19 cellular contexts compared by ENCODE assay signal in the genomic region with DNA sequence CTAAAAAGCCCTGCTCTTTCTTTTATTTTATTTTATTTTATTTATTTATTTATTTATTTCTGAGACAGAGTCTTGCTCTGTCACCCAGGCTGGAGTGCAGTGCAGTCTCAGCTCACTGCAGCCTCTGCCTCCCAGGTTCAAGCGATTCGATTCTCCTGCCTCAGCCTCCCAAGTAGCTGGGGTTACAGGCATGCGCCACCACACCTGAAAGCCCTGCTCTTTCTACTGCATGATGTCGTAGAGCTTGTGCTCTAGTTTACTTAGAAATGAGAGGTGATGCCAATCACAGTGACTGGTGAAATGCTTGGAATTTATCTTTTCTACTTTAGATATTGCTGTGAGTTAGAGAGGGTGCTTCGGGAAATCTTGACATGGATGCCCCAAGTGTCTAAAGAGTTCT. TPM values are rescaled to one million over a fixed set of nuclear protein-coding genes. Genes with fewer than 3 reads are reported as not detected.
DNase-seq lines count a peak whose midpoint lies in the region; ATAC-seq and TF ChIP-seq lines count a peak whose summit lies in the region.
"Had no signal": no experiment of that assay in that cellular context is flagged by ENCODE, and none has a peak within 500 bp of the region (broad histone marks: within the 10 kb centered on the region; RNA-seq: fewer than 3 reads in every experiment).

No MANE protein-coding gene starts in this region.

- peaks cover 97% of the 10 kb centered on the region for H3K4me1 ChIP-seq in CD8-positive, alpha-beta T cell (ENCODE audit: insufficient read depth, low read length)
- H3K4me1 ChIP-seq: colonic mucosa, psoas muscle had no signal

- H3K4me3 Mint-ChIP-seq in activated CD4-positive, alpha-beta T cell treated with anti-CD3 and anti-CD28 coated beads, Interleukin-2, amount 10 ng/mL, durations not matched to agents 7 days and 5 days: peak overlapping the region; percentile 77
- H3K4me3 Mint-ChIP-seq in CD8-positive, alpha-beta T cell: peak overlapping the region; percentile 73
- peak overlapping the region; percentile 68 for H3K4me3 Mint-ChIP-seq in activated CD4-positive, alpha-beta memory T cell treated with anti-CD3 and anti-CD28 coated beads, Interleukin-2, amount 10 ng/mL, durations not matched to agents 7 days and 5 days
- H3K4me3 Mint-ChIP-seq in naive B cell (peak overlapping the region in 2 of 8 donors; percentile 26 to 35), immature natural killer cell (no peak overlapping the region)
- H3K4me3 Mint-ChIP-seq: brain, CD14-positive monocyte, neural crest cell had no signal

- peaks cover 78% of the 10 kb centered on the region for H3K36me3 ChIP-seq in CD8-positive, alpha-beta T cell (ENCODE audit: insufficient read depth, low read length)
- H3K36me3 ChIP-seq: colonic mucosa, thoracic aorta had no signal

- no peaks in the 10 kb centered on the region for H3K9me3 ChIP-seq in CD8-positive, alpha-beta T cell (ENCODE audit: low read length)
- H3K9me3 ChIP-seq: colonic mucosa, psoas muscle, thoracic aorta had no signal

- no peaks in the 10 kb centered on the region for H3K9me3 Mint-ChIP-seq in activated CD4-positive, alpha-beta T cell treated with anti-CD3 and anti-CD28 coated beads, Interleukin-2, amount 10 ng/mL, durations not matched to agents 7 days and 5 days
- H3K9me3 Mint-ChIP-seq in CD8-positive, alpha-beta T cell: no peaks in the 10 kb centered on the region
- no peaks in the 10 kb centered on the region for H3K9me3 Mint-ChIP-seq in activated CD4-positive, alpha-beta memory T cell treated with anti-CD3 and anti-CD28 coated beads, Interleukin-2, amount 10 ng/mL, durations not matched to agents 7 days and 5 days
- H3K9me3 Mint-ChIP-seq in naive B cell: peaks cover 0 to 1% (median 0%) of the 10 kb centered on the region in 7 donors
- H3K9me3 Mint-ChIP-seq in immature natural killer cell: no peaks in the 10 kb centered on the region
- H3K9me3 Mint-ChIP-seq: brain, CD14-positive monocyte, memory B cell, neural crest cell had no signal

- no peak for DNase-seq in activated CD4-positive, alpha-beta T cell treated with anti-CD3 and anti-CD28 coated beads, Interleukin-2, amount 10 ng/mL, durations not matched to agents 7 days and 5 days
- no peak for DNase-seq in activated CD4-positive, alpha-beta T cell treated with anti-CD3 and anti-CD28 coated beads for 48 hours
- no peak for DNase-seq in CD8-positive, alpha-beta T cell
- DNase-seq in activated CD4-positive, alpha-beta memory T cell treated with anti-CD3 and anti-CD28 coated beads, Interleukin-2, amount 10 ng/mL, durations not matched to agents 7 days and 5 days: no peak
- no peak for DNase-seq in naive B cell
- no peak for DNase-seq in 8988T
- DNase-seq in immature natural killer cell: no peak
- DNase-seq in ureter (ENCODE audit: low spot score): no peak
- DNase-seq: activated CD4-positive, alpha-beta T cell treated with anti-CD3 and anti-CD28 coated beads, Interleukin-2, amount 50 U/mL, for 48 hours; colonic mucosa; NCI-H146; NCI-H82; psoas muscle; stimulated activated CD4-positive, alpha-beta T cell treated with anti-CD3 and anti-CD28 coated beads, Interleukin-4, amount 100 ng/mL, for 4 hours had no signal

- no peaks in the 10 kb centered on the region for H3K27me3 Mint-ChIP-seq in activated CD4-positive, alpha-beta T cell treated with anti-CD3 and anti-CD28 coated beads, Interleukin-2, amount 10 ng/mL, durations not matched to agents 7 days and 5 days
- H3K27me3 Mint-ChIP-seq in CD8-positive, alpha-beta T cell (ENCODE audit: low read depth): no peaks in the 10 kb centered on the region
- no peaks in the 10 kb centered on the region for H3K27me3 Mint-ChIP-seq in activated CD4-positive, alpha-beta memory T cell treated with anti-CD3 and anti-CD28 coated beads, Interleukin-2, amount 10 ng/mL, durations not matched to agents 7 days and 5 days
- H3K27me3 Mint-ChIP-seq in naive B cell (no peaks in the 10 kb centered on the region), immature natural killer cell (ENCODE audit: low read depth in 3 of 3) (peaks cover 0 to 2% (median 0%) of the 10 kb centered on the region in 3 donors)
- H3K27me3 Mint-ChIP-seq: memory B cell had no signal

- intact Hi-C loops in CD8-positive, alpha-beta T cell (cut with DNase I, micrococcal nuclease): no loop called here

- H3K4me1 Mint-ChIP-seq in activated CD4-positive, alpha-beta T cell treated with anti-CD3 and anti-CD28 coated beads, Interleukin-2, amount 10 ng/mL, durations not matched to agents 7 days and 5 days: peaks cover 92% of the 10 kb centered on the region
- H3K4me1 Mint-ChIP-seq in CD8-positive, alpha-beta T cell (ENCODE audit: low read depth): peaks cover 94% of the 10 kb centered on the region
- peaks cover 93% of the 10 kb centered on the region for H3K4me1 Mint-ChIP-seq in activated CD4-positive, alpha-beta memory T cell treated with anti-CD3 and anti-CD28 coated beads, Interleukin-2, amount 10 ng/mL, durations not matched to agents 7 days and 5 days
- H3K4me1 Mint-ChIP-seq in naive B cell (peaks cover 49 to 83% (median 57%) of the 10 kb centered on the region in 3 donors), immature natural killer cell (peaks cover 42 to 53% of the 10 kb centered on the region in 2 donors)
- H3K4me1 Mint-ChIP-seq: neural crest cell had no signal

- POLR2A ChIA-PET in activated CD4-positive, alpha-beta T cell treated with anti-CD3 and anti-CD28 coated beads, Interleukin-2, amount 10 ng/mL, durations not matched to agents 7 days and 5 days (lab: Charles Lee): interaction anchor here (0.6 to 1.9 kb wide), 4 partner anchors 21 to 1098 kb away, joined by 3 to 7 read pairs (median 4); no protein-coding TSS in a partner anchor
- POLR2A ChIA-PET in CD8-positive, alpha-beta T cell (lab: Charles Lee): interaction anchor here (1.5 to 12.3 kb wide), 6 partner anchors 5 to 33 kb away, joined by 5 to 348 read pairs (median 82); no protein-coding TSS in a partner anchor
- POLR2A ChIA-PET in activated CD4-positive, alpha-beta memory T cell treated with anti-CD3 and anti-CD28 coated beads, Interleukin-2, amount 10 ng/mL, durations not matched to agents 7 days and 5 days (lab: Charles Lee): interaction anchor here (0.8 to 12.3 kb wide), 12 partner anchors 5 to 688 kb away, joined by 3 to 707 read pairs (median 14); a partner anchor contains a TSS

- peak overlapping the region; percentile 42 for H3K4me3 ChIP-seq in CD8-positive, alpha-beta T cell (ENCODE audit: low read depth, low read length)
- H3K4me3 ChIP-seq: colonic mucosa, psoas muscle, thoracic aorta had no signal

- H3K27me3 ChIP-seq in CD8-positive, alpha-beta T cell (ENCODE audit: insufficient read depth, low read length): no peaks in the 10 kb centered on the region
- H3K27me3 ChIP-seq: colonic mucosa had no signal

- no peak for ATAC-seq in CD8-positive, alpha-beta T cell
- ATAC-seq in naive B cell (ENCODE audit: low read depth in 2 of 2): no peak
- ATAC-seq: psoas muscle had no signal

- peak overlapping the region; percentile 87 for H3K27ac Mint-ChIP-seq in activated CD4-positive, alpha-beta T cell treated with anti-CD3 and anti-CD28 coated beads, Interleukin-2, amount 10 ng/mL, durations not matched to agents 7 days and 5 days
- H3K27ac Mint-ChIP-seq in CD8-positive, alpha-beta T cell: peak overlapping the region; percentile 97
- H3K27ac Mint-ChIP-seq in activated CD4-positive, alpha-beta memory T cell treated with anti-CD3 and anti-CD28 coated beads, Interleukin-2, amount 10 ng/mL, durations not matched to agents 7 days and 5 days: peak overlapping the region; percentile 87
- H3K27ac Mint-ChIP-seq in naive B cell: peak overlapping the region in 4 of 6 donors; percentile 20 to 69 (median 57)
- H3K27ac Mint-ChIP-seq in immature natural killer cell: peak overlapping the region in 1 of 6 donors; percentile 78
- H3K27ac Mint-ChIP-seq: brain had no signal

- no peak for TF ChIP-seq CTCF in CD8-positive, alpha-beta T cell (IDR thresholded peaks at IDR 0.05)

- peak overlapping the region; percentile 18 for H3K27ac ChIP-seq in CD8-positive, alpha-beta T cell (ENCODE audit: low read depth, low read length)
- H3K27ac ChIP-seq: colonic mucosa, psoas muscle, thoracic aorta had no signal

- peaks cover 94% of the 10 kb centered on the region for H3K36me3 Mint-ChIP-seq in activated CD4-positive, alpha-beta T cell treated with anti-CD3 and anti-CD28 coated beads, Interleukin-2, amount 10 ng/mL, durations not matched to agents 7 days and 5 days (ENCODE audit: low read depth)
- peaks cover 92% of the 10 kb centered on the region for H3K36me3 Mint-ChIP-seq in CD8-positive, alpha-beta T cell
- peaks cover 92% of the 10 kb centered on the region for H3K36me3 Mint-ChIP-seq in activated CD4-positive, alpha-beta memory T cell treated with anti-CD3 and anti-CD28 coated beads, Interleukin-2, amount 10 ng/mL, durations not matched to agents 7 days and 5 days (ENCODE audit: low read depth)
- H3K36me3 Mint-ChIP-seq in naive B cell (no peaks in the 10 kb centered on the region), immature natural killer cell (peaks cover 8 to 16% (median 9%) of the 10 kb centered on the region in 3 donors)
- H3K36me3 Mint-ChIP-seq: brain, CD14-positive monocyte had no signal

- CTCF ChIA-PET in activated CD4-positive, alpha-beta T cell treated with anti-CD3 and anti-CD28 coated beads, Interleukin-2, amount 10 ng/mL, durations not matched to agents 7 days and 5 days (lab: Charles Lee): interaction anchor here (1.0 to 1.9 kb wide), 8 partner anchors 9 to 544 kb away, joined by 3 to 6 read pairs (median 4); no protein-coding TSS in a partner anchor
- CTCF ChIA-PET in CD8-positive, alpha-beta T cell (lab: Charles Lee): interaction anchor here (0.9 to 12.3 kb wide), 6 partner anchors 17 to 683 kb away, joined by 3 to 225 read pairs (median 10); no protein-coding TSS in a partner anchor
- CTCF ChIA-PET in activated CD4-positive, alpha-beta memory T cell treated with anti-CD3 and anti-CD28 coated beads, Interleukin-2, amount 10 ng/mL, durations not matched to agents 7 days and 5 days (lab: Charles Lee): interaction anchor here (0.8 to 2.2 kb wide), 2 partner anchors 10 to 21 kb away, joined by 3 to 6 read pairs; no protein-coding TSS in a partner anchor

RNA-seq across cellular contexts. Expression of a gene that starts 54.5 kb away (rescaled TPM):
- total RNA-seq in activated CD4-positive, alpha-beta T cell treated with anti-CD3 and anti-CD28 coated beads, Interleukin-2, amount 10 ng/mL, durations not matched to agents 7 days and 5 days: 100 to 1,000 TPM; 169 to 233 TPM
- 10 to 100 TPM; 27.2 to 35.6 TPM for total RNA-seq in CD8-positive, alpha-beta T cell
- total RNA-seq in activated CD4-positive, alpha-beta memory T cell treated with anti-CD3 and anti-CD28 coated beads, Interleukin-2, amount 10 ng/mL, durations not matched to agents 7 days and 5 days: 100 to 1,000 TPM; 160 to 167 TPM
- polyA plus RNA-seq in naive B cell (ENCODE audit: low read depth in 6 of 6) (100 to 1,000 TPM; 427 to 721 (median 474) TPM), immature natural killer cell (100 to 1,000 TPM; 602 to 622 (median 602) TPM)
- total RNA-seq in ureter: 172 TPM

Comparison
In these comparisons a context has a peak if more than half of its experiments do, and no peak if none do; other contexts are left out.
1. H3K4me3 Mint-ChIP-seq: peak in activated CD4-positive, alpha-beta T cell treated with anti-CD3 and anti-CD28 coated beads, Interleukin-2, amount 10 ng/mL, durations not matched to agents 7 days and 5 days (single experiment), CD8-positive, alpha-beta T cell (single experiment) and activated CD4-positive, alpha-beta memory T cell treated with anti-CD3 and anti-CD28 coated beads, Interleukin-2, amount 10 ng/mL, durations not matched to agents 7 days and 5 days (single experiment); none in immature natural killer cell (0 of 5).